Comparison of ENCODE assay signal across 17 cellular contexts in genomic region chr10:79479283-79479909, GRCh38. TPM values are rescaled to one million over a fixed set of nuclear protein-coding genes. Genes with fewer than 3 reads are reported as not detected.
A peak's percentile ranks its signal among the peaks of the same experiment; 100 is the strongest.
DNase-seq lines count a peak whose midpoint lies in the region; ATAC-seq, FAIRE-seq and TF ChIP-seq lines count a peak whose summit lies in the region.
"Had no signal": no experiment of that assay in that cellular context is flagged by ENCODE, and none has a peak within 500 bp of the region (broad histone marks: within the 10 kb centered on the region; RNA-seq: fewer than 3 reads in every experiment).

No MANE protein-coding gene starts in this region.

- no peaks in the 10 kb centered on the region for H3K4me1 ChIP-seq in HepG2 (ENCODE audit: insufficient read depth, low read length)
- no peaks in the 10 kb centered on the region for H3K4me1 ChIP-seq in right lobe of liver
- H3K4me1 ChIP-seq in foreskin keratinocyte: no peaks in the 10 kb centered on the region
- H3K4me1 ChIP-seq: Caco-2, HAP-1 had no signal

- POLR2A ChIA-PET in HepG2 (lab: Yijun Ruan, JAX): no interaction called here

- TF ChIP-seq POLR2A in HepG2 (IDR thresholded peaks at IDR 0.05; ENCODE audit: insufficient read depth in 1 of 2, low read depth in 2 of 2, low read length in 2 of 2) (no peak), right lobe of liver (IDR thresholded peaks at IDR 0.05) (no peak)

- intact Hi-C loops in HepG2 (cut with micrococcal nuclease; ENCODE audit: unreplicated experiment) (no loop called here), right lobe of liver (cut with DNase I) (no loop called here)

- FAIRE-seq in HepG2 (lab: Jason Lieb, UNC): no peak
- FAIRE-seq: D721Med, GM12892, GM18507 had no signal

- TF ChIP-seq EP300 in HepG2 (IDR thresholded peaks at IDR 0.05; ENCODE audit: low read depth in 2 of 2, low read length in 2 of 2) (no peak), HepG2 (CRISPR knock-in tag; IDR thresholded peaks at IDR 0.05; ENCODE audit: borderline replicate concordance) (no peak)

- no peaks in the 10 kb centered on the region for H3K79me2 ChIP-seq in HepG2 (ENCODE audit: insufficient read depth, low read length)

- no peak overlapping the region for H3K27ac ChIP-seq in HepG2 (ENCODE audit: extremely low read length, insufficient read depth, low read length)
- H3K27ac ChIP-seq in right lobe of liver: no peak overlapping the region
- no peak overlapping the region for H3K27ac ChIP-seq in foreskin keratinocyte
- H3K27ac ChIP-seq: GM23248, HL-60 had no signal

- ATAC-seq in HepG2: no peak
- no peak for ATAC-seq in right lobe of liver
- ATAC-seq in foreskin keratinocyte: no peak

- no TSS peak for BruUV-seq in HepG2 (replicated peaks; lab: Mats Ljungman, UMichigan)

- TF ChIP-seq RAD21 in HepG2 (CRISPR knock-in tag; IDR thresholded peaks at IDR 0.05): no peak

- H4K20me1 ChIP-seq in HepG2 (ENCODE audit: insufficient read depth, low read length): no peaks in the 10 kb centered on the region

- no peak overlapping the region for H3K9ac ChIP-seq in HepG2 (ENCODE audit: insufficient read depth, low read depth, low read length)
- H3K9ac ChIP-seq: GM23248 had no signal

- CTCF ChIA-PET in HepG2 (lab: Yijun Ruan, JAX; ENCODE audit: low intra/inter-chr PET ratio, low total read pairs): no interaction called here

- DNase-seq in HepG2 (ENCODE audit: low spot score): no peak
- DNase-seq in right lobe of liver: no peak
- peak; percentile 21 for DNase-seq in M059J (ENCODE audit: low read depth)
- peak; percentile 17 to 58 for DNase-seq in foreskin keratinocyte
- DNase-seq in SIG-M5 (lab: John Stamatoyannopoulos, UW): no peak
- DNase-seq in NCI-H2107 (lab: John Stamatoyannopoulos, UW): no peak
- DNase-seq: BE2C; C1 segment of cervical spinal cord; Caco-2; CD4-positive, CD25-positive, alpha-beta regulatory T cell; GDM1; GM23248 had no signal

- H3K9me3 ChIP-seq in HepG2 (ENCODE audit: low read length): no peaks in the 10 kb centered on the region
- H3K9me3 ChIP-seq in right lobe of liver: no peaks in the 10 kb centered on the region
- H3K9me3 ChIP-seq: BE2C, Caco-2, HAP-1 had no signal

- no peak for TF ChIP-seq CTCF in HepG2 (CRISPR knock-in tag; IDR thresholded peaks at IDR 0.05)
- TF ChIP-seq CTCF in right lobe of liver (IDR thresholded peaks at IDR 0.05): no peak
- TF ChIP-seq CTCF in foreskin keratinocyte (conservative IDR thresholded peaks at IDR 0.05): no peak

- 32% methylated on average over 3 of the region's 3 CpGs for WGBS in HepG2 (ENCODE audit: low lambda C conversion rate)
- WGBS in right lobe of liver (ENCODE audit: insufficient coverage, low coverage, low lambda C conversion rate, missing lambda C conversion rate): 79% methylated on average over 3 of the region's 3 CpGs

- no peaks in the 10 kb centered on the region for H3K36me3 ChIP-seq in HepG2 (replicated peaks in 1 of 2; ENCODE audit: control insufficient read depth in 1 of 2, insufficient read depth in 2 of 2, low read length in 2 of 2)
- H3K36me3 ChIP-seq in right lobe of liver: no peaks in the 10 kb centered on the region
- H3K36me3 ChIP-seq: BE2C, HAP-1 had no signal

- H3K4me2 ChIP-seq in HepG2 (ENCODE audit: low read depth, low read length): no peak overlapping the region

- H3K4me3 ChIP-seq in HepG2 (replicated peaks in 1 of 3; ENCODE audit: insufficient read depth in 1 of 3, low read depth in 2 of 3, low read length in 3 of 3): no peak overlapping the region
- no peak overlapping the region for H3K4me3 ChIP-seq in right lobe of liver
- H3K4me3 ChIP-seq: GM23248, HAP-1 had no signal

- H3K27me3 ChIP-seq in HepG2 (ENCODE audit: control insufficient read depth in 1 of 2, insufficient read depth in 2 of 2, low read length in 2 of 2): peaks cover 2 to 6% of the 10 kb centered on the region in 2 experiments; a peak in 2 of 5 replicates
- H3K27me3 ChIP-seq in right lobe of liver: no peaks in the 10 kb centered on the region
- H3K27me3 ChIP-seq in foreskin keratinocyte: peaks cover 6% of the 10 kb centered on the region
- H3K27me3 ChIP-seq: BE2C had no signal

- no peak overlapping the region for H2AFZ ChIP-seq in HepG2 (ENCODE audit: low read length)
- H2AFZ ChIP-seq: GM23248 had no signal

- in situ Hi-C loops in HepG2 (cut with HindIII; ENCODE audit: extremely low pct_ligation_motif_present, low pct_unique_long_range_greater_than_20kb): no loop called here

TF ChIP-seq in HepG2, 621 proteins besides CTCF, POLR2A, EP300 and RAD21:
- TF ChIP-seq TAF15 (IDR thresholded peaks at IDR 0.05; ENCODE audit: low read depth, low read length, poor library complexity, severe bottlenecking) (no peak), MAFK (conservative IDR thresholded peaks at IDR 0.05 in 1 of 2, IDR thresholded peaks at IDR 0.05 in 1 of 2; ENCODE audit: low read length in 2 of 2) (peak in 1 of 2 experiments; percentile 44; a peak in 2 of 4 replicates), MAFF (IDR thresholded peaks at IDR 0.05; ENCODE audit: low read depth, low read length) (0 out of 2 replicates have a peak, but pooled peaks have one; percentile 1)

RNA-seq across cellular contexts. Expression of gene EIF5AL1, which starts 32.9 kb away (rescaled TPM):
- total RNA-seq in HepG2 (2016; rRNA removed; fragmentation: Illumina TruSeq; extraction: Trizol) (0.14 and 0.22 TPM in 2 replicates), right lobe of liver (under 1 TPM in 5 of 6 experiments, not detected in 1; 0.31 to 0.54 (median 0.44) TPM), foreskin keratinocyte (0.31 and 0.42 TPM in 2 replicates)
- total RNA-seq in HepG2 (2016; cell fraction: cytosol; rRNA removed; fragmentation: Illumina TruSeq; extraction: Trizol; ENCODE audit: low read depth): 0.18 and 0.20 TPM in 2 replicates
- total RNA-seq in HepG2 (2016; cell fraction: insoluble cytoplasmic fraction; rRNA removed; fragmentation: Illumina TruSeq; extraction: Trizol): 0.15 TPM in 2 replicates
- 0.09 and 0.10 TPM in 2 replicates for total RNA-seq in HepG2 (2016; cell fraction: membrane; rRNA removed; fragmentation: Illumina TruSeq; extraction: Trizol)
- total RNA-seq in HepG2 (2016; cell fraction: nucleus; rRNA removed; fragmentation: Illumina TruSeq; extraction: Trizol): not detected in 2 replicates
- polyA plus RNA-seq in HepG2 (2011; rRNA removed) (0.34 and 0.50 TPM in 2 replicates), foreskin keratinocyte (1.7 and 1.9 TPM in 2 replicates)
- 0.42 and 1.0 TPM in 2 replicates for polyA plus RNA-seq in HepG2 (2011; cell fraction: cytosol; rRNA removed)
- polyA plus RNA-seq in HepG2 (2011; cell fraction: nucleus; rRNA removed): 0.10 and 0.28 TPM in 2 replicates
- polyA plus RNA-seq in HepG2 (2012): 1.0 and 1.3 TPM in 2 replicates
- polyA plus RNA-seq in HepG2 (2016; cell fraction: cytosol; fragmentation: Illumina TruSeq; extraction: Trizol; ENCODE audit: low read depth): 0.35 and 0.40 TPM in 2 replicates
- polyA plus RNA-seq in HepG2 (2016; cell fraction: insoluble cytoplasmic fraction; fragmentation: Illumina TruSeq; extraction: Trizol; ENCODE audit: low read depth): 0.53 and 0.80 TPM in 2 replicates
- 0.42 and 0.56 TPM in 2 replicates for polyA plus RNA-seq in HepG2 (2016; cell fraction: membrane; fragmentation: Illumina TruSeq; extraction: Trizol; ENCODE audit: low read depth)
- 0.33 and 0.45 TPM in 2 replicates for polyA plus RNA-seq in HepG2 (2016; cell fraction: nucleus; fragmentation: Illumina TruSeq; extraction: Trizol; ENCODE audit: insufficient read depth, low read depth)
- polyA minus RNA-seq in HepG2 (2011; rRNA and poly(A)+ RNA removed; ENCODE audit: low replicate concordance): 0.14 and 0.80 TPM in 2 replicates
- polyA minus RNA-seq in HepG2 (2011; cell fraction: cytosol; rRNA and poly(A)+ RNA removed): 0.26 and 0.30 TPM in 2 replicates
- polyA minus RNA-seq in HepG2 (2011; cell fraction: nucleus; rRNA and poly(A)+ RNA removed): 0.12 and 0.13 TPM in 2 replicates
- 0.59 and 1.7 TPM in 2 replicates for total RNA-seq in M059J (2014; rRNA removed; shearing (Covaris generic))
- total RNA-seq: CD4-positive, CD25-positive, alpha-beta regulatory T cell had no signal

RNA-seq across cellular contexts. Expression of gene ZCCHC24, which starts 34.0 kb away (rescaled TPM):
- total RNA-seq in HepG2 (2016; rRNA removed; fragmentation: Illumina TruSeq; extraction: Trizol) (3.1 and 3.9 TPM in 2 replicates), right lobe of liver (10 to 100 TPM; 19.8 to 33.6 (median 22.7) TPM), foreskin keratinocyte (0.67 and 1.2 TPM in 2 replicates)
- total RNA-seq in HepG2 (2016; cell fraction: cytosol; rRNA removed; fragmentation: Illumina TruSeq; extraction: Trizol; ENCODE audit: low read depth): 0.62 and 0.81 TPM in 2 replicates
- total RNA-seq in HepG2 (2016; cell fraction: insoluble cytoplasmic fraction; rRNA removed; fragmentation: Illumina TruSeq; extraction: Trizol): 3.5 and 3.6 TPM in 2 replicates
- total RNA-seq in HepG2 (2016; cell fraction: membrane; rRNA removed; fragmentation: Illumina TruSeq; extraction: Trizol): 3.7 and 4.0 TPM in 2 replicates
- 2.4 and 2.5 TPM in 2 replicates for total RNA-seq in HepG2 (2016; cell fraction: nucleus; rRNA removed; fragmentation: Illumina TruSeq; extraction: Trizol)
- polyA plus RNA-seq in HepG2 (2011; rRNA removed) (7.7 and 7.9 TPM in 2 replicates), foreskin keratinocyte (0.33 and 0.49 TPM in 2 replicates)
- polyA plus RNA-seq in HepG2 (2011; cell fraction: cytosol; rRNA removed): 6.1 and 7.9 TPM in 2 replicates
- 5.9 and 9.2 TPM in 2 replicates for polyA plus RNA-seq in HepG2 (2011; cell fraction: nucleus; rRNA removed)
- polyA plus RNA-seq in HepG2 (2012): 3.8 and 4.0 TPM in 2 replicates
- polyA plus RNA-seq in HepG2 (2016; cell fraction: cytosol; fragmentation: Illumina TruSeq; extraction: Trizol; ENCODE audit: low read depth): 0.43 and 0.45 TPM in 2 replicates
- 5.1 and 5.5 TPM in 2 replicates for polyA plus RNA-seq in HepG2 (2016; cell fraction: insoluble cytoplasmic fraction; fragmentation: Illumina TruSeq; extraction: Trizol; ENCODE audit: low read depth)
- polyA plus RNA-seq in HepG2 (2016; cell fraction: membrane; fragmentation: Illumina TruSeq; extraction: Trizol; ENCODE audit: low read depth): 2.8 and 3.1 TPM in 2 replicates
- polyA plus RNA-seq in HepG2 (2016; cell fraction: nucleus; fragmentation: Illumina TruSeq; extraction: Trizol; ENCODE audit: insufficient read depth, low read depth): 4.3 and 4.9 TPM in 2 replicates
- 4.8 and 18.6 TPM in 2 replicates for polyA minus RNA-seq in HepG2 (2011; rRNA and poly(A)+ RNA removed; ENCODE audit: low replicate concordance)
- 7.8 and 8.3 TPM in 2 replicates for polyA minus RNA-seq in HepG2 (2011; cell fraction: cytosol; rRNA and poly(A)+ RNA removed)
- 3.5 and 3.6 TPM in 2 replicates for polyA minus RNA-seq in HepG2 (2011; cell fraction: nucleus; rRNA and poly(A)+ RNA removed)
- 9.8 and 18.2 TPM in 2 replicates for total RNA-seq in M059J (2014; rRNA removed; shearing (Covaris generic))

Comparison
In these comparisons a context has a peak if more than half of its experiments do, and no peak if none do; other contexts are left out.
1. DNase-seq: peak in M059J (single experiment) and foreskin keratinocyte (2 of 2); none in HepG2 (single experiment), right lobe of liver (0 of 3), SIG-M5 (single experiment) and NCI-H2107 (single experiment).